ENCODE assay signal across 30 cellular contexts in the genomic region with DNA sequence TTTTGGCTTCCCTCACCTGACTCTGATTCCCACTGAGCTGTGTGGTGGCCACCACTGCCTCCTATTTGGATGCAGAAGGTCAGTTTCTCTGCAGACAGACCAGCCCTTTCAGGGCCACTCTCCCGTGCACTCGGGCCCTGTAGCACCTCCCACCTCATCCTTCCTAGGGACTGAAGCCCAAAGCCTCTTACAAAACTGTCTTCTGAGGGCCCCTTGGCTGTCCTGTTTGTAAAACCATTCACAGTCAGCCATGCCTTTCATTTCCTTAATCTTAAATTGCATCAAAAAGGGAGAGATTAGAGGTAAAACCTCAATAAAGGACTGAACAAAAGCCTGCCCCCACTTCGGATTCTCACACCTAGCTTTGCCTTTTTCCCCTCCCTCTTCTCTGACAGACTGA.
"Had no signal": no experiment of that assay in that cellular context is flagged by ENCODE, and none has a peak within 500 bp of the region (broad histone marks: within the 10 kb centered on the region; RNA-seq: fewer than 3 reads in every experiment).

No MANE protein-coding gene starts in this region.

- H3K4me1 ChIP-seq: SJCRH30 had no signal

- ATAC-seq: activated naive CD4-positive, alpha-beta T cell treated with anti-CD3 and anti-CD28 coated beads, Interleukin-2, amount 50 U/mL, for 72 hours; activated T-cell treated with anti-CD3 and anti-CD28 coated beads, Interleukin-2, amount 50 U/mL, for 4 hours; K562; Panc1 had no signal

- H3K27ac ChIP-seq: adrenal gland, SJCRH30, SK-N-MC had no signal

- H3K36me3 ChIP-seq: adrenal gland, SJCRH30 had no signal

- H3K9me3 ChIP-seq: adrenal gland, SJCRH30 had no signal

- H3K4me3 ChIP-seq: adrenal gland, K562, SJCRH30, SK-N-MC had no signal

- H3K27me3 ChIP-seq: adrenal gland, SJCRH30 had no signal

- DNase-seq: activated B cell treated with CpG ODN at 0.5 μM for 24 hours; activated CD4-positive, alpha-beta memory T cell treated with anti-CD3 and anti-CD28 coated beads for 36 hours; activated CD4-positive, alpha-beta T cell treated with anti-CD3 and anti-CD28 coated beads for 4 hours; activated CD4-positive, alpha-beta T cell treated with anti-CD3 and anti-CD28 coated beads, Interleukin-2, amount 50 U/mL, for 1 hour; activated CD4-positive, CD25-positive, alpha-beta regulatory T cell treated with anti-CD3 and anti-CD28 coated beads, Interleukin-2, amount 50 U/mL, for 72 hours; activated CD8-positive, alpha-beta memory T cell treated with anti-CD3 and anti-CD28 coated beads, Interleukin-2, amount 50 U/mL, for 4 hours; activated gamma-delta T cell treated with Interleukin-2 at 50 U/mL for 16 hours; activated naive CD4-positive, alpha-beta T cell treated with anti-CD3 and anti-CD28 coated beads for 36 hours; activated T-cell treated with anti-CD3 and anti-CD28 coated beads for 4 hours; activated T-cell treated with anti-CD3 and anti-CD28 coated beads, Interleukin-2, amount 50 U/mL, for 4 hours; adrenal gland; caudate nucleus; cerebellar nuclear complex; NCI-H1092; NCI-H146; NCI-H187; NCI-H2029 treated with DMSO at 0.1 percent for 48 hours; NCI-H2171 treated with DMSO at 0.1 percent for 48 hours; NCI-H2227 treated with DMSO at 0.1 percent for 48 hours; NCI-H446; NCI-H510A treated with DMSO at 0.1 percent for 48 hours; NCI-H526 treated with DMSO at 0.1 percent for 48 hours; NCI-H774; SHP77; SJCRH30; T1000 had no signal
